Comparison of ENCODE assay signal across 18 cellular contexts in the genomic region with DNA sequence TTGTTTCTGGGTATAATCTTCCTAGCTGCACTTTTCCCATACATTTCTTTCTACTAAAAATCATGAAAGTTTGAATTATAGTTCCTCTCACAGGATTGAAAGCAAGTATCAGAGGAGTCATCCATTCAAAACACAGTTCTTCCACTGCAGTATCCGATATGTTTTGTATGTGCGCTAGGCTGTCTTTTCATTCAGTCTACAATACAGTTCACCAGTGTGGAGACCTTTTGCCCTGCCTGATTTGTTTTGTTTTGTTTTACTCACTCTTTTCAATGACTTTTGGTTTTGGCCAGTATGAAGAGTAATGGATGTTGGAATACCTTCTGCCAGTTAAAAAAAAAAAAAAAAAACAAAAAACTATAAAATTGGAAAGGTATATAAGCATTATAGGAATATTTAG.
"Had no signal": no experiment of that assay in that cellular context is flagged by ENCODE, and none has a peak within 500 bp of the region (broad histone marks: within the 10 kb centered on the region; RNA-seq: fewer than 3 reads in every experiment).

No MANE protein-coding gene starts in this region.

- H3K27me3 ChIP-seq: heart left ventricle, right atrium auricular region, sigmoid colon, testis, tibial nerve, upper lobe of right lung, vagina had no signal

- H3K36me3 ChIP-seq: heart left ventricle, right atrium auricular region, sigmoid colon, tibial nerve, upper lobe of right lung, vagina had no signal

- H3K4me3 Mint-ChIP-seq: naive thymus-derived CD8-positive, alpha-beta T cell; stimulated activated naive B cell treated with anti-CD40 and anti-IgM and Interleukin-4, amounts not matched to agents 10 μg/mL and 1 μg/mL and 100 μg/mL, for 72 hours; stimulated activated naive CD8-positive, alpha-beta T cell treated with anti-CD3 and anti-CD28 coated beads, Interleukin-15, amount 100 ng/mL, for 72 hours had no signal

- DNase-seq: foreskin melanocyte; heart left ventricle; hippocampal formation; kidney glomerular epithelial cell; mucosa of descending colon; naive thymus-derived CD8-positive, alpha-beta T cell; sigmoid colon; stimulated activated CD4-positive, alpha-beta T cell treated with anti-CD3 and anti-CD28 coated beads, Interleukin-2, amount 100 ng/mL, for 24 hours; stimulated activated CD4-positive, alpha-beta T cell treated with anti-CD3 and anti-CD28 coated beads, Interleukin-4, amount 100 ng/mL, for 4 hours; stimulated activated naive B cell treated with anti-CD40 and anti-IgM and Interleukin-4, amounts not matched to agents 10 μg/mL and 1 μg/mL and 100 μg/mL, for 72 hours; stimulated activated naive CD8-positive, alpha-beta T cell treated with anti-CD3 and anti-CD28 coated beads, Interleukin-15, amount 100 ng/mL, for 72 hours; testis; upper lobe of right lung had no signal

- H3K4me1 Mint-ChIP-seq: naive thymus-derived CD8-positive, alpha-beta T cell; stimulated activated naive CD8-positive, alpha-beta T cell treated with anti-CD3 and anti-CD28 coated beads, Interleukin-15, amount 100 ng/mL, for 72 hours had no signal

- H3K9ac ChIP-seq: parathyroid adenoma had no signal

- H3K36me3 Mint-ChIP-seq: naive thymus-derived CD8-positive, alpha-beta T cell; stimulated activated naive B cell treated with anti-CD40 and anti-IgM and Interleukin-4, amounts not matched to agents 10 μg/mL and 1 μg/mL and 100 μg/mL, for 72 hours had no signal

- H3K79me2 ChIP-seq: parathyroid adenoma had no signal

- H3K9me3 Mint-ChIP-seq: naive thymus-derived CD8-positive, alpha-beta T cell; stimulated activated naive B cell treated with anti-CD40 and anti-IgM and Interleukin-4, amounts not matched to agents 10 μg/mL and 1 μg/mL and 100 μg/mL, for 72 hours; stimulated activated naive CD8-positive, alpha-beta T cell treated with anti-CD3 and anti-CD28 coated beads, Interleukin-15, amount 100 ng/mL, for 72 hours had no signal

- H3K4me3 ChIP-seq: heart left ventricle, mucosa of descending colon, right atrium auricular region, sigmoid colon, skin epidermis, testis, tibial nerve, upper lobe of right lung, vagina had no signal

- H3K27me3 Mint-ChIP-seq: stimulated activated naive B cell treated with anti-CD40 and anti-IgM and Interleukin-4, amounts not matched to agents 10 μg/mL and 1 μg/mL and 100 μg/mL, for 72 hours; stimulated activated naive CD8-positive, alpha-beta T cell treated with anti-CD3 and anti-CD28 coated beads, Interleukin-15, amount 100 ng/mL, for 72 hours had no signal

- H3K27ac ChIP-seq: heart left ventricle, parathyroid adenoma, right atrium auricular region, sigmoid colon, skin epidermis, testis, upper lobe of right lung, vagina had no signal

- H3K4me1 ChIP-seq: sigmoid colon, vagina had no signal

- H2AFZ ChIP-seq: parathyroid adenoma had no signal

- H3K9me3 ChIP-seq: heart left ventricle, mucosa of descending colon, right atrium auricular region, sigmoid colon, testis, tibial nerve, upper lobe of right lung, vagina had no signal

- H3K27ac Mint-ChIP-seq: naive thymus-derived CD8-positive, alpha-beta T cell; stimulated activated naive B cell treated with anti-CD40 and anti-IgM and Interleukin-4, amounts not matched to agents 10 μg/mL and 1 μg/mL and 100 μg/mL, for 72 hours; stimulated activated naive CD8-positive, alpha-beta T cell treated with anti-CD3 and anti-CD28 coated beads, Interleukin-15, amount 100 ng/mL, for 72 hours had no signal
